ENCODE assay signal across 20 cellular contexts in the genomic region with DNA sequence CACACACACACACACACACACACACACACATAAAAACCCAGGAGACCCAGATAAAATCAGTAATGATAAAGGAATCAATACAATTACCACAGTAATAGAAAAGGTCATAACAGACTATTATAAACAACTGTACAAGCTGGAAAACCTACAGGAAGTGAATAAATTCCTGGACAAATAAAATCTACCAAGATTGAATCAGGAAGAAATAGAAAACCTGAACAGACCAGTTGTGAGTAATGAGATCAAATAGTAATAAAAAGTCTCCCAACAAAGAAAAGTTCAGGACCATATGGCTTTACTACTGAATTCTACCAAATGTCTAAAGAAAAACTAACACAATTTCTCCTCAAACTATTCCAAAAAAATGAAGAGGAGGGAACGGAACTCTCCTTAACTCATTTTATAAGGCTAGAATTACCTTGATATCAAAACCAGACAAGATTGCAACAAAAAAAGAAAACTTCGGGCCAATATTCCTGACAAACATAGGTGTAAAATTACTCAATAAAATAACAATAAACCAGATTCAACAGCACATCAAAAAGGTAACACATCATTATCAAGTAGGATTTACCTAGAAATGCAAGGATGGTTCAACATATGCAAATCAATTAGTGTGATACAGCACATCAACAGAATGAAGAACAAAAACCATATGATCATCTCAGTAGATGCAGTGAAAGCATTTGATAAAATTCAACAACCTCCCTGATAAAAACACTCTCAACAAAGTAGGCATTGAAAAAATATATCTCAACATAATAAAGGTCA.
DNase-seq lines count a peak whose midpoint lies in the region; ATAC-seq, FAIRE-seq and TF ChIP-seq lines count a peak whose summit lies in the region.
"Had no signal": no experiment of that assay in that cellular context is flagged by ENCODE, and none has a peak within 500 bp of the region (broad histone marks: within the 10 kb centered on the region; RNA-seq: fewer than 3 reads in every experiment).

No MANE protein-coding gene starts in this region.

- TF ChIP-seq EP300 in A549 (IDR thresholded peaks at IDR 0.05): no peak

- peak; percentile 28 for FAIRE-seq in A549 (lab: Jason Lieb, UNC)
- peak; percentile 82 for FAIRE-seq in D721Med (lab: Jason Lieb, UNC)
- no peak for FAIRE-seq in endothelial cell of umbilical vein (lab: Jason Lieb, UNC)
- FAIRE-seq: GM12891, GM18507 had no signal

- POLR2A ChIA-PET in A549 (lab: Yijun Ruan, JAX) (no interaction called here), PC-3 (lab: Charles Lee; ENCODE audit: unreplicated experiment) (no interaction called here), endothelial cell of umbilical vein (lab: Charles Lee) (no interaction called here)

- TF ChIP-seq POLR2A in A549 (IDR thresholded peaks at IDR 0.05; ENCODE audit: low read length) (no peak), endothelial cell of umbilical vein (IDR thresholded peaks at IDR 0.05; ENCODE audit: low read depth, low read length) (no peak)

- no peaks in the 10 kb centered on the region for H3K9me2 ChIP-seq in PC-3 (replicated peaks; ENCODE audit: low read length)

- TF ChIP-seq RAD21 in A549 (conservative IDR thresholded peaks at IDR 0.05 in 1 of 2, IDR thresholded peaks at IDR 0.05 in 1 of 2): no peak

- H3K27ac ChIP-seq in A549 (no peak overlapping the region), PC-3 (ENCODE audit: low read length) (peak overlapping the region; percentile 77), endothelial cell of umbilical vein (ENCODE audit: insufficient read depth, low read depth, low read length) (no peak overlapping the region)
- H3K27ac ChIP-seq: BLaER1, C4-2B had no signal

- no peak for DNase-seq in A549 (ENCODE audit: low read depth in 1 of 2, low spot score in 1 of 2)
- DNase-seq in D721Med (ENCODE audit: insufficient read length, low spot score): no peak
- DNase-seq in PC-3: peak; percentile 66
- peak; percentile 4 for DNase-seq in endothelial cell of umbilical vein (ENCODE audit: low read depth, low spot score)
- no peak for DNase-seq in NCI-H2081 (lab: John Stamatoyannopoulos, UW)
- DNase-seq in DMS153 (lab: John Stamatoyannopoulos, UW): no peak
- DNase-seq: Caco-2; CD4-positive, CD25-positive, alpha-beta regulatory T cell; CD8-positive, alpha-beta T cell; DMS 273 treated with DMSO at 0.1 percent for 48 hours; DMS53; DMS79 treated with DMSO at 0.1 percent for 48 hours; GF-D8; GOT3; H7; HCEC 1CT had no signal

- H3K79me2 ChIP-seq in PC-3 (ENCODE audit: low read length): peaks cover 26% of the 10 kb centered on the region
- H3K79me2 ChIP-seq in endothelial cell of umbilical vein (ENCODE audit: control insufficient read depth, insufficient read depth, low read length): peaks cover 12% of the 10 kb centered on the region

- H3K9ac ChIP-seq in PC-3 (ENCODE audit: low read length) (no peak overlapping the region), endothelial cell of umbilical vein (replicated peaks; ENCODE audit: extremely low read depth, insufficient read depth, low read length) (no peak overlapping the region)
- H3K9ac ChIP-seq: BLaER1 had no signal

- H2AFZ ChIP-seq in PC-3 (ENCODE audit: low read length): no peak overlapping the region
- no peak overlapping the region for H2AFZ ChIP-seq in endothelial cell of umbilical vein (ENCODE audit: low read depth, low read length)

- BruUV-seq in PC-3 (replicated peaks; lab: Mats Ljungman, UMichigan) (no TSS peak), endothelial cell of umbilical vein (replicated peaks; lab: Mats Ljungman, UMichigan) (no TSS peak)

- no peaks in the 10 kb centered on the region for H4K20me1 ChIP-seq in PC-3 (ENCODE audit: low read length)
- H4K20me1 ChIP-seq in endothelial cell of umbilical vein (replicated peaks; ENCODE audit: control insufficient read depth, extremely low read depth, insufficient read depth, low read length): no peaks in the 10 kb centered on the region

- H3K36me3 ChIP-seq in PC-3 (ENCODE audit: low read depth, low read length): no peaks in the 10 kb centered on the region; the same call in 1 of the 2 replicates
- no peaks in the 10 kb centered on the region for H3K36me3 ChIP-seq in endothelial cell of umbilical vein (ENCODE audit: control insufficient read depth in 2 of 2, extremely low read depth in 1 of 2, insufficient read depth in 2 of 2, low read length in 2 of 2)

- peaks cover 10% of the 10 kb centered on the region for H3F3A ChIP-seq in PC-3 (ENCODE audit: low read length, unreplicated experiment)

- H3K4me3 ChIP-seq in A549 (no peak overlapping the region), PC-3 (ENCODE audit: low read length) (peak overlapping the region; percentile 12), endothelial cell of umbilical vein (replicated peaks in 1 of 3; ENCODE audit: insufficient read depth in 1 of 3, low read depth in 1 of 3, low read length in 3 of 3) (no peak overlapping the region)
- H3K4me3 ChIP-seq: BLaER1 had no signal

- WGBS in A549 (ENCODE audit: missing lambda C conversion rate): 89% methylated on average over 2 of the region's 2 CpGs

- H3K4me2 ChIP-seq in A549 (no peak overlapping the region), PC-3 (ENCODE audit: low read length) (peak overlapping the region; percentile 34), endothelial cell of umbilical vein (ENCODE audit: insufficient read depth, low read length) (no peak overlapping the region)
- H3K4me2 ChIP-seq: BLaER1 had no signal

- TF ChIP-seq CTCF in A549 (IDR thresholded peaks at IDR 0.05): no peak
- no peak for TF ChIP-seq CTCF in D721Med (IDR thresholded peaks at IDR 0.05; ENCODE audit: insufficient read depth, missing control alignments)
- no peak for TF ChIP-seq CTCF in PC-3 (conservative IDR thresholded peaks at IDR 0.05; ENCODE audit: low read depth, low read length)
- no peak for TF ChIP-seq CTCF in endothelial cell of umbilical vein (IDR thresholded peaks at IDR 0.05; ENCODE audit: extremely low read depth in 1 of 2, insufficient read depth in 1 of 2, low read depth in 1 of 2, low read length in 2 of 2)

- intact Hi-C loops in PC-3 (cut with micrococcal nuclease): no loop called here
- intact Hi-C loops in endothelial cell of umbilical vein (cut with micrococcal nuclease): no loop called here

- ATAC-seq in A549 (no peak), PC-3 (peak; percentile 82)
- ATAC-seq: CD8-positive, alpha-beta T cell had no signal

- no peaks in the 10 kb centered on the region for H3K27me3 ChIP-seq in PC-3 (ENCODE audit: low read length)
- H3K27me3 ChIP-seq in endothelial cell of umbilical vein (ENCODE audit: control insufficient read depth in 2 of 2, insufficient read depth in 2 of 2, low read length in 2 of 2): no peaks in the 10 kb centered on the region
- H3K27me3 ChIP-seq: BLaER1 had no signal

- CTCF ChIA-PET in A549 (lab: Yijun Ruan, JAX): interaction anchor here (1.0 kb wide), 1 partner anchor 52 kb away, joined by 4 read pairs; no protein-coding TSS in a partner anchor
- CTCF ChIA-PET in PC-3 (lab: Charles Lee): no interaction called here
- CTCF ChIA-PET in endothelial cell of umbilical vein (lab: Charles Lee): no interaction called here

- no peaks in the 10 kb centered on the region for H3K4me1 ChIP-seq in A549
- H3K4me1 ChIP-seq in PC-3 (ENCODE audit: insufficient read depth, low read length): peaks cover 12% of the 10 kb centered on the region; the same call in 1 of the 2 replicates
- H3K4me1 ChIP-seq in endothelial cell of umbilical vein (ENCODE audit: control insufficient read depth, extremely low read depth, insufficient read depth, low read length): no peaks in the 10 kb centered on the region
- H3K4me1 ChIP-seq: BLaER1, Caco-2 had no signal

- peaks cover 21% of the 10 kb centered on the region; the same call in 2 of the 3 replicates for H3K9me3 ChIP-seq in A549
- H3K9me3 ChIP-seq in PC-3 (ENCODE audit: low read length): no peaks in the 10 kb centered on the region
- H3K9me3 ChIP-seq in endothelial cell of umbilical vein (replicated peaks; ENCODE audit: control insufficient read depth, insufficient read depth, low read length): no peaks in the 10 kb centered on the region

- dilution Hi-C loops in endothelial cell of umbilical vein (cut with MboI; ENCODE audit: extremely low pct_ligation_motif_present, low sequenced_read_pairs): no loop called here

- H3K9me1 ChIP-seq in endothelial cell of umbilical vein (replicated peaks; ENCODE audit: control insufficient read depth, extremely low read depth, insufficient read depth, low read length): no peaks in the 10 kb centered on the region

TF ChIP-seq in A549, 52 proteins besides CTCF, POLR2A, EP300 and RAD21 (continues in another document):
- TF ChIP-seq, protein P1, sequence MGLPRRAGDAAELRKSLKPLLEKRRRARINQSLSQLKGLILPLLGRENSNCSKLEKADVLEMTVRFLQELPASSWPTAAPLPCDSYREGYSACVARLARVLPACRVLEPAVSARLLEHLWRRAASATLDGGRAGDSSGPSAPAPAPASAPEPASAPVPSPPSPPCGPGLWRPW (IDR thresholded peaks at IDR 0.05): no peak
- TF ChIP-seq KDM5A (IDR thresholded peaks at IDR 0.05): no peak
- no peak for TF ChIP-seq FOXS1 (CRISPR knock-in tag; IDR thresholded peaks at IDR 0.05)
- no peak for TF ChIP-seq CBX2 (IDR thresholded peaks at IDR 0.05; ENCODE audit: borderline replicate concordance, low read depth)
- no peak for TF ChIP-seq ATOH8 (CRISPR knock-in tag; IDR thresholded peaks at IDR 0.05; ENCODE audit: low read depth)

TF ChIP-seq in endothelial cell of umbilical vein, 7 proteins besides CTCF, POLR2A, EP300 and RAD21:
- TF ChIP-seq GATA2 (IDR thresholded peaks at IDR 0.05; ENCODE audit: insufficient read depth, insufficient read length, low read depth, low read length): peak; percentile 11
- TF ChIP-seq FOS (IDR thresholded peaks at IDR 0.05; ENCODE audit: borderline replicate concordance, insufficient read depth, low read length): no peak
- TF ChIP-seq EZH2 (IDR thresholded peaks at IDR 0.05; ENCODE audit: borderline replicate concordance, low read depth, low read length, severe bottlenecking): no peak
- no peak for TF ChIP-seq MYC (IDR thresholded peaks at IDR 0.05; ENCODE audit: low read depth, low read length)

Comparison
In these comparisons a context has a peak if more than half of its experiments do, and no peak if none do; other contexts are left out.
1. DNase-seq: peak in PC-3 (single experiment) and endothelial cell of umbilical vein (single experiment); none in A549 (0 of 2), D721Med (single experiment), NCI-H2081 (0 of 2) and DMS153 (single experiment).